Comparison of ENCODE assay signal across 9 cellular contexts in the genomic region with DNA sequence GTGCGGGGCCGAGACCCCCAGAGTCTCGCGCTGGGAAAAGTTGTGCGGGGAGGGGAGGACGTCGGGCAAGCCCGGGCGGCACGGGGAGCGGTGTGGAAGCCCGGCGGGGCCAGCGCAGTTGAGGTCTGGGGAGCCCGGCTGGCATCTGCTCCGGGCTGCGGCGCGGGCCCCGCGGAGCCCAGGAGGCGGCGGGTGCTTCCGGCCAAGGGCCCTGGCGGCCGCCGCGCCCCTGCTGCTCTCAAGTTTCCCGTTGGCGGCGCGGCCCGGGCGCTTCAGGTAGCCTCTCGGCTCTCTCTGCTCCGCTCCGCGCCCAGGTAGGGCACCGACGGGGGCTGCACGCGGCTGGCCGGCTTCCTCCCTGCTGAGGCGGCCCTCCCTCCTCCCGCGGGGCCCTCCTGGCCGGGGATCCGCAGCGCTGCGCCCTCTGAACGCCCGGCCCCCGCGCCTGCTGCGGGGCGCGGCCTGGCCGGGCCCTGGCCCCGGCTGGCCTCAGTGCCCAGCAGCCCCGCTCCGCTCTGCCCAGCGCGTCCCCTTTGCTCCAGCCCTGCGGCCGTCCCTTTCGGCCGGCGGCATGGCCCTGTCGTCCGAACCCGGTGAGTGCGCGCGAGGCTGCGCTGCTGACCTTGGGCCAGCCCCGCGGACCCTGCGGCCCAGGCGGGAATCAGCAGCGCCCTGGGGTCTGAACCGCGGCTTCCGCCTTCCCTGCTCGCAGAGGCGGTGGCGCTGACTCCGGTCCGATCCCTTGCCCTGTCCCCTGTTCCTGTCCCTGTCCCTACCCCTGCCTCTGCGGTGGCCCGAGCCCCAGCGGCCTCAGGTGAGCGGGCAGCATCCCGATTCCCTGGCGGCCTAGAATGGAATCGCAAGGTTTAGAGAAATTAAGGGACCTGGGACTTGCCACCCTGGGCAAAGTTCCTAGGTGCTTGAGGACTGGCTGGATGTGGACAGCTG. TPM values are rescaled to one million over a fixed set of nuclear protein-coding genes. Genes with fewer than 3 reads are reported as not detected.
DNase-seq lines count a peak whose midpoint lies in the region; ATAC-seq and TF ChIP-seq lines count a peak whose summit lies in the region.
"Had no signal": no experiment of that assay in that cellular context is flagged by ENCODE, and none has a peak within 500 bp of the region (broad histone marks: within the 10 kb centered on the region; RNA-seq: fewer than 3 reads in every experiment).

No MANE protein-coding gene starts in this region.

- POLR2A ChIA-PET in WTC11 (lab: Charles Lee): interaction anchor here (1.1 kb wide), 1 partner anchor 358 kb away, joined by 3 read pairs; the partner anchor contains the start of gene EIF4G2

- H3K4me1 Mint-ChIP-seq in Calu3 (ENCODE audit: low read depth, unreplicated experiment) (peaks cover 9% of the 10 kb centered on the region), WTC11 (peaks cover 22% of the 10 kb centered on the region)

- CTCF ChIA-PET in Calu3 (lab: Charles Lee) (interaction anchor here (0.8 kb wide), 1 partner anchor 38 kb away, joined by 3 read pairs; no protein-coding TSS in a partner anchor), WTC11 (lab: Charles Lee) (interaction anchor here (0.7 to 1.1 kb wide), 11 partner anchors 9 to 692 kb away, joined by 3 to 9 read pairs (median 3); partner anchors contain the start of gene CTR9)

- intact Hi-C loops in Calu3 (cut with micrococcal nuclease; ENCODE audit: unreplicated experiment): no loop called here

- H3K27me3 ChIP-seq in layer of hippocampus (ENCODE audit: control insufficient read depth, insufficient read depth, low read length): no peaks in the 10 kb centered on the region

- TF ChIP-seq CTCF in Calu3 (IDR thresholded peaks at IDR 0.05; ENCODE audit: unreplicated experiment): peak; percentile 79
- TF ChIP-seq CTCF in WTC11 (IDR thresholded peaks at IDR 0.05): peak; percentile 47; the same call in 1 of the 2 replicates

- H3K27me3 Mint-ChIP-seq in Calu3 (ENCODE audit: unreplicated experiment): peaks cover 12% of the 10 kb centered on the region
- peaks cover 39% of the 10 kb centered on the region for H3K27me3 Mint-ChIP-seq in WTC11 (ENCODE audit: low read depth)

- DNase-seq in Calu3: peak; percentile 85
- peak; percentile 75 for DNase-seq in WTC11 (ENCODE audit: low spot score)
- peak; percentile 50 for DNase-seq in cerebellar cortex (ENCODE audit: low spot score)
- peak; percentile 63 for DNase-seq in stimulated activated CD4-positive, alpha-beta T cell treated with anti-CD3 and anti-CD28 coated beads, Interleukin-2, amount 100 ng/mL, for 24 hours
- DNase-seq in MV-4-11 (lab: John Stamatoyannopoulos, UW): no peak

- BruUV-seq in Calu3 (replicated peaks; lab: Mats Ljungman, UMichigan): no TSS peak

- peak overlapping the region; percentile 63 for H3K27ac Mint-ChIP-seq in Calu3 (ENCODE audit: unreplicated experiment)
- H3K27ac Mint-ChIP-seq in WTC11: no peak overlapping the region

- H3K4me3 Mint-ChIP-seq in Calu3 (ENCODE audit: low read depth, unreplicated experiment) (peak overlapping the region; percentile 61), WTC11 (peak overlapping the region; percentile 71)

- peak overlapping the region; percentile 83 for H3K27ac ChIP-seq in layer of hippocampus (ENCODE audit: low read depth, low read length)
- H3K27ac ChIP-seq: KMS-11 had no signal

- ATAC-seq in HG03354 (IDR thresholded peaks at IDR 0.05; ENCODE audit: poor library complexity, severe bottlenecking, unreplicated experiment) (peak; percentile 30), WTC11 (peak; percentile 68), GM19467 (IDR thresholded peaks at IDR 0.05; ENCODE audit: unreplicated experiment) (no peak)

- peaks cover 15% of the 10 kb centered on the region for H3K36me3 Mint-ChIP-seq in Calu3 (ENCODE audit: insufficient read depth, unreplicated experiment)
- H3K36me3 Mint-ChIP-seq in WTC11: no peaks in the 10 kb centered on the region

- H3K9me3 Mint-ChIP-seq in Calu3 (ENCODE audit: low read depth, unreplicated experiment): no peaks in the 10 kb centered on the region
- H3K9me3 Mint-ChIP-seq in WTC11: no peaks in the 10 kb centered on the region

TF ChIP-seq in WTC11, 78 proteins besides CTCF, POLR2A, EP300 and RAD21 (continues in another document):
- TF ChIP-seq KAT7 (CRISPR knock-in tag; IDR thresholded peaks at IDR 0.05; ENCODE audit: borderline replicate concordance) (peak; percentile 44; the same call in 1 of the 2 replicates), NR2C2 (CRISPR knock-in tag; IDR thresholded peaks at IDR 0.05) (no peak), ARID4B (CRISPR knock-in tag; IDR thresholded peaks at IDR 0.05; ENCODE audit: borderline replicate concordance) (0 out of 2 replicates have a peak, but pooled peaks have one; percentile 20), HMGXB4 (CRISPR knock-in tag; IDR thresholded peaks at IDR 0.05) (peak; percentile 95), FOXP1 (CRISPR knock-in tag; IDR thresholded peaks at IDR 0.05; ENCODE audit: borderline replicate concordance) (peak; percentile 64; the same call in 1 of the 2 replicates), ZNF263 (CRISPR knock-in tag; IDR thresholded peaks at IDR 0.05; ENCODE audit: low read depth) (0 out of 2 replicates have a peak, but pooled peaks have one; percentile 22), TCF7 (CRISPR knock-in tag; IDR thresholded peaks at IDR 0.05; ENCODE audit: low read depth) (no peak), MYBL2 (CRISPR knock-in tag; IDR thresholded peaks at IDR 0.05) (no peak)
- TF ChIP-seq, protein P1, sequence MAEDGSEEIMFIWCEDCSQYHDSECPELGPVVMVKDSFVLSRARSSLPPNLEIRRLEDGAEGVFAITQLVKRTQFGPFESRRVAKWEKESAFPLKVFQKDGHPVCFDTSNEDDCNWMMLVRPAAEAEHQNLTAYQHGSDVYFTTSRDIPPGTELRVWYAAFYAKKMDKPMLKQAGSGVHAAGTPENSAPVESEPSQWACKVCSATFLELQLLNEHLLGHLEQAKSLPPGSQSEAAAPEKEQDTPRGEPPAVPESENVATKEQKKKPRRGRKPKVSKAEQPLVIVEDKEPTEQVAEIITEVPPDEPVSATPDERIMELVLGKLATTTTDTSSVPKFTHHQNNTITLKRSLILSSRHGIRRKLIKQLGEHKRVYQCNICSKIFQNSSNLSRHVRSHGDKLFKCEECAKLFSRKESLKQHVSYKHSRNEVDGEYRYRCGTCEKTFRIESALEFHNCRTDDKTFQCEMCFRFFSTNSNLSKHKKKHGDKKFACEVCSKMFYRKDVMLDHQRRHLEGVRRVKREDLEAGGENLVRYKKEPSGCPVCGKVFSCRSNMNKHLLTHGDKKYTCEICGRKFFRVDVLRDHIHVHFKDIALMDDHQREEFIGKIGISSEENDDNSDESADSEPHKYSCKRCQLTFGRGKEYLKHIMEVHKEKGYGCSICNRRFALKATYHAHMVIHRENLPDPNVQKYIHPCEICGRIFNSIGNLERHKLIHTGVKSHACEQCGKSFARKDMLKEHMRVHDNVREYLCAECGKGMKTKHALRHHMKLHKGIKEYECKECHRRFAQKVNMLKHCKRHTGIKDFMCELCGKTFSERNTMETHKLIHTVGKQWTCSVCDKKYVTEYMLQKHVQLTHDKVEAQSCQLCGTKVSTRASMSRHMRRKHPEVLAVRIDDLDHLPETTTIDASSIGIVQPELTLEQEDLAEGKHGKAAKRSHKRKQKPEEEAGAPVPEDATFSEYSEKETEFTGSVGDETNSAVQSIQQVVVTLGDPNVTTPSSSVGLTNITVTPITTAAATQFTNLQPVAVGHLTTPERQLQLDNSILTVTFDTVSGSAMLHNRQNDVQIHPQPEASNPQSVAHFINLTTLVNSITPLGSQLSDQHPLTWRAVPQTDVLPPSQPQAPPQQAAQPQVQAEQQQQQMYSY (CRISPR knock-in tag; IDR thresholded peaks at IDR 0.05): 0 out of 2 replicates have a peak, but pooled peaks have one; percentile 3

RNA-seq across cellular contexts. Expression of gene AMPD3, which starts 4.3 kb away (rescaled TPM):
- total RNA-seq in Calu3 (2022) (2.1 and 3.1 TPM in 2 replicates), WTC11 (2021) (5.0 to 7.1 TPM (median 6.4 TPM) in 3 replicates)
